In genomic region chr17:12982224-12982623, GRCh38 we compare ENCODE assay signal across 20 cellular contexts.
DNase-seq lines count a peak whose midpoint lies in the region; ATAC-seq and TF ChIP-seq lines count a peak whose summit lies in the region.
"Had no signal": no experiment of that assay in that cellular context is flagged by ENCODE, and none has a peak within 500 bp of the region (broad histone marks: within the 10 kb centered on the region; RNA-seq: fewer than 3 reads in every experiment).

No MANE protein-coding gene starts in this region.

- H3K27me3 ChIP-seq in OCI-LY3 (ENCODE audit: low read depth, low read length), result no peaks in the 10 kb centered on the region
- H3K27me3 ChIP-seq: right atrium auricular region, thyroid gland had no signal

- no peaks in the 10 kb centered on the region for H4K20me1 ChIP-seq in OCI-LY3 (ENCODE audit: insufficient read depth, low read length)

- no peaks in the 10 kb centered on the region for H3K79me2 ChIP-seq in OCI-LY3 (ENCODE audit: low read length)

- H3K27me3 Mint-ChIP-seq in memory B cell, result peaks cover 2% of the 10 kb centered on the region

- no peak overlapping the region for H3K4me3 Mint-ChIP-seq in memory B cell
- H3K4me3 Mint-ChIP-seq: stimulated activated naive B cell treated with anti-CD40 and anti-IgM and Interleukin-4, amounts not matched to agents 10 μg/mL and 1 μg/mL and 100 μg/mL, for 72 hours; T-helper 1 cell treated with Interleukin-12 subunit alpha and Interleukin-12 subunit beta and Interleukin-4 antibody, amounts not matched to agents 30 μg/mL and 1 μg/mL, for 36 hours; WTC11 had no signal

- H3K9me3 Mint-ChIP-seq in memory B cell, result no peaks in the 10 kb centered on the region
- H3K9me3 Mint-ChIP-seq: stimulated activated naive B cell treated with anti-CD40 and anti-IgM and Interleukin-4, amounts not matched to agents 10 μg/mL and 1 μg/mL and 100 μg/mL, for 72 hours; T-helper 1 cell treated with Interleukin-12 subunit alpha and Interleukin-12 subunit beta and Interleukin-4 antibody, amounts not matched to agents 30 μg/mL and 1 μg/mL, for 36 hours; WTC11 had no signal

- no peak overlapping the region for H3K9ac ChIP-seq in OCI-LY3 (ENCODE audit: low read length)

- peak overlapping the region; percentile 32 for H3K4me2 ChIP-seq in OCI-LY3 (ENCODE audit: low read length)

- H3K27ac ChIP-seq in OCI-LY3 (ENCODE audit: low read length), result no peak overlapping the region
- H3K27ac ChIP-seq: lower lobe of right lung, right atrium auricular region, thyroid gland had no signal

- H3K9me3 ChIP-seq in OCI-LY3 (ENCODE audit: insufficient read depth, low read length), result no peaks in the 10 kb centered on the region
- H3K9me3 ChIP-seq: lower lobe of right lung, right atrium auricular region, thyroid gland had no signal

- H3K4me1 Mint-ChIP-seq in memory B cell, result peaks cover 4% of the 10 kb centered on the region

- H3K4me3 ChIP-seq in OCI-LY3 (ENCODE audit: low read length), result no peak overlapping the region
- H3K4me3 ChIP-seq: lower lobe of right lung, right atrium auricular region, thyroid gland had no signal

- H3K27ac Mint-ChIP-seq in memory B cell, result peak overlapping the region; percentile 61
- H3K27ac Mint-ChIP-seq: stimulated activated naive B cell treated with anti-CD40 and anti-IgM and Interleukin-4, amounts not matched to agents 10 μg/mL and 1 μg/mL and 100 μg/mL, for 72 hours; T-helper 1 cell treated with Interleukin-12 subunit alpha and Interleukin-12 subunit beta and Interleukin-4 antibody, amounts not matched to agents 30 μg/mL and 1 μg/mL, for 36 hours; WTC11 had no signal

- H2AFZ ChIP-seq in OCI-LY3 (ENCODE audit: low read depth, low read length), result no peak overlapping the region

- TF ChIP-seq CTCF in OCI-LY3 (IDR thresholded peaks at IDR 0.05; ENCODE audit: low read depth, low read length), result no peak

- ATAC-seq in GM18502 (IDR thresholded peaks at IDR 0.05; ENCODE audit: poor library complexity, unreplicated experiment) (peak; percentile 48), HG03439 (IDR thresholded peaks at IDR 0.05; ENCODE audit: unreplicated experiment) (peak; percentile 63), memory B cell (ENCODE audit: low read depth) (peak; percentile 80), HG03025 (IDR thresholded peaks at IDR 0.05; ENCODE audit: low FRiP score, unreplicated experiment) (no peak)
- ATAC-seq: lower lobe of right lung; stimulated activated naive B cell treated with anti-CD40 and anti-IgM and Interleukin-4, amounts not matched to agents 10 μg/mL and 1 μg/mL and 100 μg/mL, for 72 hours; WTC11 had no signal

- no peaks in the 10 kb centered on the region for H3K36me3 Mint-ChIP-seq in memory B cell
- H3K36me3 Mint-ChIP-seq: stimulated activated naive B cell treated with anti-CD40 and anti-IgM and Interleukin-4, amounts not matched to agents 10 μg/mL and 1 μg/mL and 100 μg/mL, for 72 hours had no signal

- peaks cover 8% of the 10 kb centered on the region for H3K4me1 ChIP-seq in OCI-LY3 (ENCODE audit: low read length)
- H3K4me1 ChIP-seq: lower lobe of right lung had no signal

- H3K36me3 ChIP-seq in OCI-LY3 (replicated peaks; ENCODE audit: low read depth, low read length), result peaks cover 6% of the 10 kb centered on the region
- H3K36me3 ChIP-seq: lower lobe of right lung, right atrium auricular region, thyroid gland had no signal

- DNase-seq in memory B cell (ENCODE audit: low spot score in 2 of 2) (no peak), CD1c-positive myeloid dendritic cell (ENCODE audit: extremely low spot score) (no peak)
- DNase-seq in stimulated activated naive CD4-positive, alpha-beta T cell (lab: John Stamatoyannopoulos, UW), result no peak
- DNase-seq: COR-L47; foreskin melanocyte; hippocampal formation; lower lobe of right lung; NCI-H1092; NCI-H2081; occipital lobe; SHP77 treated with DMSO at 0.1 percent for 48 hours; stimulated activated naive B cell treated with anti-CD40 and anti-IgM and Interleukin-4, amounts not matched to agents 10 μg/mL and 1 μg/mL and 100 μg/mL, for 72 hours; thyroid gland had no signal
